Comparison of ENCODE assay signal across 1 cellular context in the genomic region with DNA sequence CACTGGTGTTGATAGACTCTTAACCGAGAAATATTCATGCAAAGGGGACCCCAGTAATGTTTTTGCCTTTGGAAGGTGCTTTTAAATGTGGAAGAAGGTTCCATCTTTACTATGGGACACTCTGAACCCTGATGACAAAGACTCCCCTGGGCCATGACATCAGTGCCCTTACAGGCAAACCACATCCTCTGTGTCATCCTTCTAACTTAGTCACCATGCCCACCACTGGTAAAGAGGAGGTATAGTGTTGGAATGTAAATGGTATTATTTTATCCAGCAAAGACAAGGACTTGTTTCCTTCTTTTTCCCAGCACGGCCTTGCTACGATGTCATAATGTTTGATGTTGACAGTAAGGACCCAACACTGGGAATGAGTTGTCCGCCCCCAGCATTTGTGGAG.
TF ChIP-seq lines count a peak whose summit lies in the region.

No MANE protein-coding gene starts in this region.

TF ChIP-seq in K562, 482 proteins besides CTCF, POLR2A, EP300 and RAD21 (continued from another document and continues in another):
- TF ChIP-seq, protein P1, sequence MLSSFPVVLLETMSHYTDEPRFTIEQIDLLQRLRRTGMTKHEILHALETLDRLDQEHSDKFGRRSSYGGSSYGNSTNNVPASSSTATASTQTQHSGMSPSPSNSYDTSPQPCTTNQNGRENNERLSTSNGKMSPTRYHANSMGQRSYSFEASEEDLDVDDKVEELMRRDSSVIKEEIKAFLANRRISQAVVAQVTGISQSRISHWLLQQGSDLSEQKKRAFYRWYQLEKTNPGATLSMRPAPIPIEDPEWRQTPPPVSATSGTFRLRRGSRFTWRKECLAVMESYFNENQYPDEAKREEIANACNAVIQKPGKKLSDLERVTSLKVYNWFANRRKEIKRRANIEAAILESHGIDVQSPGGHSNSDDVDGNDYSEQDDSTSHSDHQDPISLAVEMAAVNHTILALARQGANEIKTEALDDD (IDR thresholded peaks at IDR 0.05): 0 out of 2 replicates have a peak, but pooled peaks have one; percentile 16
- TF ChIP-seq, protein P2, sequence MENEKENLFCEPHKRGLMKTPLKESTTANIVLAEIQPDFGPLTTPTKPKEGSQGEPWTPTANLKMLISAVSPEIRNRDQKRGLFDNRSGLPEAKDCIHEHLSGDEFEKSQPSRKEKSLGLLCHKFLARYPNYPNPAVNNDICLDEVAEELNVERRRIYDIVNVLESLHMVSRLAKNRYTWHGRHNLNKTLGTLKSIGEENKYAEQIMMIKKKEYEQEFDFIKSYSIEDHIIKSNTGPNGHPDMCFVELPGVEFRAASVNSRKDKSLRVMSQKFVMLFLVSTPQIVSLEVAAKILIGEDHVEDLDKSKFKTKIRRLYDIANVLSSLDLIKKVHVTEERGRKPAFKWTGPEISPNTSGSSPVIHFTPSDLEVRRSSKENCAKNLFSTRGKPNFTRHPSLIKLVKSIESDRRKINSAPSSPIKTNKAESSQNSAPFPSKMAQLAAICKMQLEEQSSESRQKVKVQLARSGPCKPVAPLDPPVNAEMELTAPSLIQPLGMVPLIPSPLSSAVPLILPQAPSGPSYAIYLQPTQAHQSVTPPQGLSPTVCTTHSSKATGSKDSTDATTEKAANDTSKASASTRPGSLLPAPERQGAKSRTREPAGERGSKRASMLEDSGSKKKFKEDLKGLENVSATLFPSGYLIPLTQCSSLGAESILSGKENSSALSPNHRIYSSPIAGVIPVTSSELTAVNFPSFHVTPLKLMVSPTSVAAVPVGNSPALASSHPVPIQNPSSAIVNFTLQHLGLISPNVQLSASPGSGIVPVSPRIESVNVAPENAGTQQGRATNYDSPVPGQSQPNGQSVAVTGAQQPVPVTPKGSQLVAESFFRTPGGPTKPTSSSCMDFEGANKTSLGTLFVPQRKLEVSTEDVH (IDR thresholded peaks at IDR 0.05; ENCODE audit: low read depth, partially characterized antibody): no peak
- TF ChIP-seq, protein P3, sequence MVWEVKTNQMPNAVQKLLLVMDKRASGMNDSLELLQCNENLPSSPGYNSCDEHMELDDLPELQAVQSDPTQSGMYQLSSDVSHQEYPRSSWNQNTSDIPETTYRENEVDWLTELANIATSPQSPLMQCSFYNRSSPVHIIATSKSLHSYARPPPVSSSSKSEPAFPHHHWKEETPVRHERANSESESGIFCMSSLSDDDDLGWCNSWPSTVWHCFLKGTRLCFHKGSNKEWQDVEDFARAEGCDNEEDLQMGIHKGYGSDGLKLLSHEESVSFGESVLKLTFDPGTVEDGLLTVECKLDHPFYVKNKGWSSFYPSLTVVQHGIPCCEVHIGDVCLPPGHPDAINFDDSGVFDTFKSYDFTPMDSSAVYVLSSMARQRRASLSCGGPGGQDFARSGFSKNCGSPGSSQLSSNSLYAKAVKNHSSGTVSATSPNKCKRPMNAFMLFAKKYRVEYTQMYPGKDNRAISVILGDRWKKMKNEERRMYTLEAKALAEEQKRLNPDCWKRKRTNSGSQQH (CRISPR knock-in tag; IDR thresholded peaks at IDR 0.05): no peak
- TF ChIP-seq FOSL1 (tag; conservative IDR thresholded peaks at IDR 0.05) (peak; percentile 89), E2F3 (CRISPR knock-in tag; IDR thresholded peaks at IDR 0.05) (no peak), SAP30 (IDR thresholded peaks at IDR 0.05; ENCODE audit: borderline replicate concordance, insufficient read depth, low read depth, low read length, poor library complexity, severe bottlenecking) (no peak), MTA3 (IDR thresholded peaks at IDR 0.05; ENCODE audit: borderline replicate concordance) (no peak), HDAC3 (IDR thresholded peaks at IDR 0.05; ENCODE audit: borderline replicate concordance, partially characterized antibody) (no peak), JUND (IDR thresholded peaks at IDR 0.05; ENCODE audit: borderline replicate concordance, low read depth, low read length) (peak; percentile 56; the same call in 1 of the 2 replicates), JUND (tag; IDR thresholded peaks at IDR 0.05; ENCODE audit: borderline replicate concordance, low read depth, low read length) (no peak), CCAR2 (IDR thresholded peaks at IDR 0.05; ENCODE audit: low read depth, low read length) (no peak), NFXL1 (CRISPR knock-in tag; IDR thresholded peaks at IDR 0.05) (no peak), GATAD2B (IDR thresholded peaks at IDR 0.05; ENCODE audit: borderline replicate concordance) (no peak), POLR2H (tag; IDR thresholded peaks at IDR 0.05; ENCODE audit: low read depth) (no peak), NCOA2 (IDR thresholded peaks at IDR 0.05; ENCODE audit: partially characterized antibody in 2 of 2) (no peak), FOS (IDR thresholded peaks at IDR 0.05; ENCODE audit: extremely low read depth, insufficient read length) (no peak), GABPA (tag; conservative IDR thresholded peaks at IDR 0.05; ENCODE audit: low read depth) (peak; percentile 41; the same call in 1 of the 2 replicates), FOXM1 (IDR thresholded peaks at IDR 0.05; ENCODE audit: low read depth) (no peak), FOXM1 (CRISPR knock-in tag; IDR thresholded peaks at IDR 0.05; ENCODE audit: low read depth) (no peak), YY1 (IDR thresholded peaks at IDR 0.05; ENCODE audit: borderline replicate concordance in 1 of 3, control insufficient read depth in 1 of 3, extremely low read depth in 1 of 3, insufficient read depth in 3 of 3, insufficient read length in 1 of 3, insufficient replicate concordance in 2 of 3, low read depth in 1 of 3, low read length in 2 of 3) (peak in 1 of 3 experiments; percentile 50), NR2C2 (CRISPR knock-in tag; IDR thresholded peaks at IDR 0.05) (no peak), NR2C2 (tag; IDR thresholded peaks at IDR 0.05) (peak; percentile 78; the same call in 1 of the 2 replicates), HOXB6 (CRISPR knock-in tag; IDR thresholded peaks at IDR 0.05; ENCODE audit: borderline replicate concordance) (no peak), ARID2 (IDR thresholded peaks at IDR 0.05) (no peak), EP400 (IDR thresholded peaks at IDR 0.05) (no peak), MEF2A (IDR thresholded peaks at IDR 0.05; ENCODE audit: control insufficient read depth, low read depth, low read length) (no peak), XRCC4 (IDR thresholded peaks at IDR 0.05; ENCODE audit: extremely low read depth, insufficient read depth, insufficient read length) (no peak), NR1H2 (CRISPR knock-in tag; IDR thresholded peaks at IDR 0.05) (no peak), MYBL2 (IDR thresholded peaks at IDR 0.05; ENCODE audit: low read depth) (no peak), MYBL2 (CRISPR knock-in tag; IDR thresholded peaks at IDR 0.05; ENCODE audit: borderline replicate concordance) (no peak), ZNF584 (CRISPR knock-in tag; IDR thresholded peaks at IDR 0.05; ENCODE audit: low read depth) (0 out of 2 replicates have a peak, but pooled peaks have one; percentile 39), ZNF134 (CRISPR knock-in tag; conservative IDR thresholded peaks at IDR 0.05) (no peak), ATF7 (IDR thresholded peaks at IDR 0.05) (no peak), ARID1B (IDR thresholded peaks at IDR 0.05) (peak; percentile 23; the same call in 1 of the 2 replicates)
- TF ChIP-seq, protein P4, sequence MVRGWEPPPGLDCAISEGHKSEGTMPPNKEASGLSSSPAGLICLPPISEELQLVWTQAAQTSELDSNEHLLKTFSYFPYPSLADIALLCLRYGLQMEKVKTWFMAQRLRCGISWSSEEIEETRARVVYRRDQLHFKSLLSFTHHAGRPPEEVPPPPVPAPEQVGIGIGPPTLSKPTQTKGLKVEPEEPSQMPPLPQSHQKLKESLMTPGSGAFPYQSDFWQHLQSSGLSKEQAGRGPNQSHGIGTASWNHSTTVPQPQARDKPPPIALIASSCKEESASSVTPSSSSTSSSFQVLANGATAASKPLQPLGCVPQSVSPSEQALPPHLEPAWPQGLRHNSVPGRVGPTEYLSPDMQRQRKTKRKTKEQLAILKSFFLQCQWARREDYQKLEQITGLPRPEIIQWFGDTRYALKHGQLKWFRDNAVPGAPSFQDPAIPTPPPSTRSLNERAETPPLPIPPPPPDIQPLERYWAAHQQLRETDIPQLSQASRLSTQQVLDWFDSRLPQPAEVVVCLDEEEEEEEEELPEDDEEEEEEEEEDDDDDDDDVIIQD (CRISPR knock-in tag; IDR thresholded peaks at IDR 0.05): no peak
- TF ChIP-seq, protein P5, sequence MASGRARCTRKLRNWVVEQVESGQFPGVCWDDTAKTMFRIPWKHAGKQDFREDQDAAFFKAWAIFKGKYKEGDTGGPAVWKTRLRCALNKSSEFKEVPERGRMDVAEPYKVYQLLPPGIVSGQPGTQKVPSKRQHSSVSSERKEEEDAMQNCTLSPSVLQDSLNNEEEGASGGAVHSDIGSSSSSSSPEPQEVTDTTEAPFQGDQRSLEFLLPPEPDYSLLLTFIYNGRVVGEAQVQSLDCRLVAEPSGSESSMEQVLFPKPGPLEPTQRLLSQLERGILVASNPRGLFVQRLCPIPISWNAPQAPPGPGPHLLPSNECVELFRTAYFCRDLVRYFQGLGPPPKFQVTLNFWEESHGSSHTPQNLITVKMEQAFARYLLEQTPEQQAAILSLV (tag; IDR thresholded peaks at IDR 0.05): no peak
- TF ChIP-seq, protein P6, sequence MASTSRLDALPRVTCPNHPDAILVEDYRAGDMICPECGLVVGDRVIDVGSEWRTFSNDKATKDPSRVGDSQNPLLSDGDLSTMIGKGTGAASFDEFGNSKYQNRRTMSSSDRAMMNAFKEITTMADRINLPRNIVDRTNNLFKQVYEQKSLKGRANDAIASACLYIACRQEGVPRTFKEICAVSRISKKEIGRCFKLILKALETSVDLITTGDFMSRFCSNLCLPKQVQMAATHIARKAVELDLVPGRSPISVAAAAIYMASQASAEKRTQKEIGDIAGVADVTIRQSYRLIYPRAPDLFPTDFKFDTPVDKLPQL (IDR thresholded peaks at IDR 0.05; ENCODE audit: extremely low read depth, insufficient read length): no peak
- TF ChIP-seq, protein P7, sequence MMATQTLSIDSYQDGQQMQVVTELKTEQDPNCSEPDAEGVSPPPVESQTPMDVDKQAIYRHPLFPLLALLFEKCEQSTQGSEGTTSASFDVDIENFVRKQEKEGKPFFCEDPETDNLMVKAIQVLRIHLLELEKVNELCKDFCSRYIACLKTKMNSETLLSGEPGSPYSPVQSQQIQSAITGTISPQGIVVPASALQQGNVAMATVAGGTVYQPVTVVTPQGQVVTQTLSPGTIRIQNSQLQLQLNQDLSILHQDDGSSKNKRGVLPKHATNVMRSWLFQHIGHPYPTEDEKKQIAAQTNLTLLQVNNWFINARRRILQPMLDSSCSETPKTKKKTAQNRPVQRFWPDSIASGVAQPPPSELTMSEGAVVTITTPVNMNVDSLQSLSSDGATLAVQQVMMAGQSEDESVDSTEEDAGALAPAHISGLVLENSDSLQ (IDR thresholded peaks at IDR 0.05): no peak
- TF ChIP-seq, protein P8, sequence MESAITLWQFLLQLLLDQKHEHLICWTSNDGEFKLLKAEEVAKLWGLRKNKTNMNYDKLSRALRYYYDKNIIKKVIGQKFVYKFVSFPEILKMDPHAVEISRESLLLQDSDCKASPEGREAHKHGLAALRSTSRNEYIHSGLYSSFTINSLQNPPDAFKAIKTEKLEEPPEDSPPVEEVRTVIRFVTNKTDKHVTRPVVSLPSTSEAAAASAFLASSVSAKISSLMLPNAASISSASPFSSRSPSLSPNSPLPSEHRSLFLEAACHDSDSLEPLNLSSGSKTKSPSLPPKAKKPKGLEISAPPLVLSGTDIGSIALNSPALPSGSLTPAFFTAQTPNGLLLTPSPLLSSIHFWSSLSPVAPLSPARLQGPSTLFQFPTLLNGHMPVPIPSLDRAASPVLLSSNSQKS (CRISPR knock-in tag; IDR thresholded peaks at IDR 0.05): no peak
- TF ChIP-seq, protein P9, sequence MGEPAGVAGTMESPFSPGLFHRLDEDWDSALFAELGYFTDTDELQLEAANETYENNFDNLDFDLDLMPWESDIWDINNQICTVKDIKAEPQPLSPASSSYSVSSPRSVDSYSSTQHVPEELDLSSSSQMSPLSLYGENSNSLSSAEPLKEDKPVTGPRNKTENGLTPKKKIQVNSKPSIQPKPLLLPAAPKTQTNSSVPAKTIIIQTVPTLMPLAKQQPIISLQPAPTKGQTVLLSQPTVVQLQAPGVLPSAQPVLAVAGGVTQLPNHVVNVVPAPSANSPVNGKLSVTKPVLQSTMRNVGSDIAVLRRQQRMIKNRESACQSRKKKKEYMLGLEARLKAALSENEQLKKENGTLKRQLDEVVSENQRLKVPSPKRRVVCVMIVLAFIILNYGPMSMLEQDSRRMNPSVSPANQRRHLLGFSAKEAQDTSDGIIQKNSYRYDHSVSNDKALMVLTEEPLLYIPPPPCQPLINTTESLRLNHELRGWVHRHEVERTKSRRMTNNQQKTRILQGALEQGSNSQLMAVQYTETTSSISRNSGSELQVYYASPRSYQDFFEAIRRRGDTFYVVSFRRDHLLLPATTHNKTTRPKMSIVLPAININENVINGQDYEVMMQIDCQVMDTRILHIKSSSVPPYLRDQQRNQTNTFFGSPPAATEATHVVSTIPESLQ (CRISPR knock-in tag; IDR thresholded peaks at IDR 0.05): no peak
- TF ChIP-seq, protein P10, sequence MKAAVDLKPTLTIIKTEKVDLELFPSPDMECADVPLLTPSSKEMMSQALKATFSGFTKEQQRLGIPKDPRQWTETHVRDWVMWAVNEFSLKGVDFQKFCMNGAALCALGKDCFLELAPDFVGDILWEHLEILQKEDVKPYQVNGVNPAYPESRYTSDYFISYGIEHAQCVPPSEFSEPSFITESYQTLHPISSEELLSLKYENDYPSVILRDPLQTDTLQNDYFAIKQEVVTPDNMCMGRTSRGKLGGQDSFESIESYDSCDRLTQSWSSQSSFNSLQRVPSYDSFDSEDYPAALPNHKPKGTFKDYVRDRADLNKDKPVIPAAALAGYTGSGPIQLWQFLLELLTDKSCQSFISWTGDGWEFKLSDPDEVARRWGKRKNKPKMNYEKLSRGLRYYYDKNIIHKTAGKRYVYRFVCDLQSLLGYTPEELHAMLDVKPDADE (conservative IDR thresholded peaks at IDR 0.05; ENCODE audit: control insufficient read depth, low read depth, low read length): no peak
- TF ChIP-seq, protein P11, sequence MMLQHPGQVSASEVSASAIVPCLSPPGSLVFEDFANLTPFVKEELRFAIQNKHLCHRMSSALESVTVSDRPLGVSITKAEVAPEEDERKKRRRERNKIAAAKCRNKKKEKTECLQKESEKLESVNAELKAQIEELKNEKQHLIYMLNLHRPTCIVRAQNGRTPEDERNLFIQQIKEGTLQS (IDR thresholded peaks at IDR 0.05): peak; percentile 79
- TF ChIP-seq, protein P11 (CRISPR knock-in tag; conservative IDR thresholded peaks at IDR 0.05): no peak
- TF ChIP-seq, protein P12, sequence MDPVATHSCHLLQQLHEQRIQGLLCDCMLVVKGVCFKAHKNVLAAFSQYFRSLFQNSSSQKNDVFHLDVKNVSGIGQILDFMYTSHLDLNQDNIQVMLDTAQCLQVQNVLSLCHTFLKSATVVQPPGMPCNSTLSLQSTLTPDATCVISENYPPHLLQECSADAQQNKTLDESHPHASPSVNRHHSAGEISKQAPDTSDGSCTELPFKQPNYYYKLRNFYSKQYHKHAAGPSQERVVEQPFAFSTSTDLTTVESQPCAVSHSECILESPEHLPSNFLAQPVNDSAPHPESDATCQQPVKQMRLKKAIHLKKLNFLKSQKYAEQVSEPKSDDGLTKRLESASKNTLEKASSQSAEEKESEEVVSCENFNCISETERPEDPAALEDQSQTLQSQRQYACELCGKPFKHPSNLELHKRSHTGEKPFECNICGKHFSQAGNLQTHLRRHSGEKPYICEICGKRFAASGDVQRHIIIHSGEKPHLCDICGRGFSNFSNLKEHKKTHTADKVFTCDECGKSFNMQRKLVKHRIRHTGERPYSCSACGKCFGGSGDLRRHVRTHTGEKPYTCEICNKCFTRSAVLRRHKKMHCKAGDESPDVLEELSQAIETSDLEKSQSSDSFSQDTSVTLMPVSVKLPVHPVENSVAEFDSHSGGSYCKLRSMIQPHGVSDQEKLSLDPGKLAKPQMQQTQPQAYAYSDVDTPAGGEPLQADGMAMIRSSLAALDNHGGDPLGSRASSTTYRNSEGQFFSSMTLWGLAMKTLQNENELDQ (CRISPR knock-in tag; IDR thresholded peaks at IDR 0.05; ENCODE audit: borderline replicate concordance): no peak
